In genomic region chr4:114400531-114400930, GRCh38 we compare ENCODE assay signal across 21 cellular contexts.
DNase-seq lines count a peak whose midpoint lies in the region; ATAC-seq, FAIRE-seq and TF ChIP-seq lines count a peak whose summit lies in the region.
"Had no signal": no experiment of that assay in that cellular context is flagged by ENCODE, and none has a peak within 500 bp of the region (broad histone marks: within the 10 kb centered on the region; RNA-seq: fewer than 3 reads in every experiment).

No MANE protein-coding gene starts in this region.

- DNase-seq in Daoy (ENCODE audit: low read depth) (peak; percentile 16), HFFc6 (peak; percentile 52), glomerular visceral epithelial cell (ENCODE audit: extremely low spot score) (peak; percentile 22), GM19239 (ENCODE audit: insufficient read length, low spot score) (no peak), inferior parietal cortex (ENCODE audit: extremely low spot score) (no peak)
- DNase-seq in stimulated activated CD4-positive, alpha-beta T cell treated with anti-CD3 and anti-CD28 coated beads, Interleukin-12 subunit alpha, Interleukin-12 subunit beta, amount 100 ng/mL, for 4 hours = no peak
- DNase-seq: activated B cell treated with CpG ODN at 0.5 μM for 24 hours; activated naive CD4-positive, alpha-beta T cell treated with anti-CD3 and anti-CD28 coated beads, Interleukin-2, amount 10 ng/mL, durations not matched to agents 7 days and 5 days; activated T-cell treated with anti-CD3 and anti-CD28 coated beads, Interleukin-2, amount 50 U/mL, for 4 hours; anterior cingulate cortex; CD4-positive, alpha-beta T cell; glutamatergic neuron; NCI-H82; Peyer's patch; psoas muscle; stimulated activated CD4-positive, alpha-beta T cell treated with anti-CD3 and anti-CD28 coated beads, Interleukin-4, amount 100 ng/mL, for 24 hours; stimulated activated naive CD8-positive, alpha-beta T cell treated with anti-CD3 and anti-CD28 coated beads, Interleukin-15, amount 100 ng/mL, for 72 hours; T-helper 9 cell had no signal

- no peak for FAIRE-seq in GM19239 (lab: Jason Lieb, UNC)

- no peak overlapping the region for H3K4me3 Mint-ChIP-seq in HFFc6
- no peak overlapping the region for H3K4me3 Mint-ChIP-seq in activated T-helper 17 cell treated with anti-CD3 and anti-CD28 coated beads, Interleukin-2, amount 50 U/mL, for 72 hours
- H3K4me3 Mint-ChIP-seq: activated B cell treated with CpG ODN at 0.5 μM for 24 hours; activated naive CD4-positive, alpha-beta T cell treated with anti-CD3 and anti-CD28 coated beads, Interleukin-2, amount 10 ng/mL, durations not matched to agents 7 days and 5 days; activated T-cell treated with anti-CD3 and anti-CD28 coated beads, Interleukin-2, amount 50 U/mL, for 4 hours; CD4-positive, alpha-beta T cell; central memory CD8-positive, alpha-beta T cell; stimulated activated naive CD8-positive, alpha-beta T cell treated with anti-CD3 and anti-CD28 coated beads, Interleukin-15, amount 100 ng/mL, for 72 hours had no signal

- TF ChIP-seq CTCF in HFFc6 (IDR thresholded peaks at IDR 0.05) = no peak

- no peaks in the 10 kb centered on the region for H3K36me3 Mint-ChIP-seq in HFFc6 (ENCODE audit: low read depth)
- H3K36me3 Mint-ChIP-seq in activated T-helper 17 cell treated with anti-CD3 and anti-CD28 coated beads, Interleukin-2, amount 50 U/mL, for 72 hours (ENCODE audit: low read depth) = no peaks in the 10 kb centered on the region
- H3K36me3 Mint-ChIP-seq: activated naive CD4-positive, alpha-beta T cell treated with anti-CD3 and anti-CD28 coated beads, Interleukin-2, amount 10 ng/mL, durations not matched to agents 7 days and 5 days had no signal

- no peak overlapping the region for H3K27ac Mint-ChIP-seq in HFFc6
- H3K27ac Mint-ChIP-seq in activated T-helper 17 cell treated with anti-CD3 and anti-CD28 coated beads, Interleukin-2, amount 50 U/mL, for 72 hours = no peak overlapping the region
- H3K27ac Mint-ChIP-seq: activated B cell treated with CpG ODN at 0.5 μM for 24 hours; activated naive CD4-positive, alpha-beta T cell treated with anti-CD3 and anti-CD28 coated beads, Interleukin-2, amount 10 ng/mL, durations not matched to agents 7 days and 5 days; CD4-positive, alpha-beta T cell had no signal

- H3K27me3 Mint-ChIP-seq in HFFc6 (ENCODE audit: insufficient read depth) = peaks cover 18% of the 10 kb centered on the region
- peaks cover 3% of the 10 kb centered on the region for H3K27me3 Mint-ChIP-seq in activated T-helper 17 cell treated with anti-CD3 and anti-CD28 coated beads, Interleukin-2, amount 50 U/mL, for 72 hours
- H3K27me3 Mint-ChIP-seq: activated naive CD4-positive, alpha-beta T cell treated with anti-CD3 and anti-CD28 coated beads, Interleukin-2, amount 10 ng/mL, durations not matched to agents 7 days and 5 days; CD4-positive, alpha-beta T cell; stimulated activated naive CD8-positive, alpha-beta T cell treated with anti-CD3 and anti-CD28 coated beads, Interleukin-15, amount 100 ng/mL, for 72 hours had no signal

- H3K9me3 Mint-ChIP-seq in HFFc6 = no peaks in the 10 kb centered on the region
- H3K9me3 Mint-ChIP-seq in activated T-helper 17 cell treated with anti-CD3 and anti-CD28 coated beads, Interleukin-2, amount 50 U/mL, for 72 hours = no peaks in the 10 kb centered on the region
- H3K9me3 Mint-ChIP-seq: central memory CD8-positive, alpha-beta T cell; stimulated activated naive CD8-positive, alpha-beta T cell treated with anti-CD3 and anti-CD28 coated beads, Interleukin-15, amount 100 ng/mL, for 72 hours had no signal

- H3K4me1 Mint-ChIP-seq in HFFc6 (ENCODE audit: low read depth) = no peaks in the 10 kb centered on the region
- H3K4me1 Mint-ChIP-seq in activated T-helper 17 cell treated with anti-CD3 and anti-CD28 coated beads, Interleukin-2, amount 50 U/mL, for 72 hours = no peaks in the 10 kb centered on the region
- H3K4me1 Mint-ChIP-seq: activated B cell treated with CpG ODN at 0.5 μM for 24 hours; central memory CD8-positive, alpha-beta T cell had no signal

- ATAC-seq in activated T-helper 17 cell treated with anti-CD3 and anti-CD28 coated beads, Interleukin-2, amount 50 U/mL, for 72 hours (replicated peaks) = peak; percentile 51
- ATAC-seq in GM21528 (IDR thresholded peaks at IDR 0.05; ENCODE audit: low FRiP score, unreplicated experiment) = no peak
- ATAC-seq: activated T-cell treated with anti-CD3 and anti-CD28 coated beads, Interleukin-2, amount 50 U/mL, for 4 hours; psoas muscle; stimulated activated naive CD8-positive, alpha-beta T cell treated with anti-CD3 and anti-CD28 coated beads, Interleukin-15, amount 100 ng/mL, for 72 hours had no signal

Comparison
In these comparisons a context has a peak if more than half of its experiments do, and no peak if none do; other contexts are left out.
1. DNase-seq: peak in Daoy (single experiment), HFFc6 (single experiment) and glomerular visceral epithelial cell (single experiment); none in GM19239 (single experiment), stimulated activated CD4-positive, alpha-beta T cell treated with anti-CD3 and anti-CD28 coated beads, Interleukin-12 subunit alpha, Interleukin-12 subunit beta, amount 100 ng/mL, for 4 hours (single experiment) and inferior parietal cortex (single experiment).